In genomic region chr5:156505101-156505500, GRCh38 we compare ENCODE assay signal across 20 cellular contexts.
DNase-seq lines count a peak whose midpoint lies in the region; ATAC-seq, FAIRE-seq and TF ChIP-seq lines count a peak whose summit lies in the region.
"Had no signal": no experiment of that assay in that cellular context is flagged by ENCODE, and none has a peak within 500 bp of the region (broad histone marks: within the 10 kb centered on the region; RNA-seq: fewer than 3 reads in every experiment).

No MANE protein-coding gene starts in this region.

- no peak for TF ChIP-seq POLR2A in GM12892 (IDR thresholded peaks at IDR 0.05; ENCODE audit: low read depth, low read length)

- H4K20me1 ChIP-seq in PC-3 (ENCODE audit: low read length) = no peaks in the 10 kb centered on the region

- POLR2A ChIA-PET in PC-3 (lab: Charles Lee; ENCODE audit: unreplicated experiment) = no interaction called here

- no peaks in the 10 kb centered on the region for H3K36me3 ChIP-seq in PC-3 (ENCODE audit: low read depth, low read length)

- peak; percentile 12 for DNase-seq in NCI-H146 (lab: John Stamatoyannopoulos, UW)
- no peak for DNase-seq in NCI-H146 treated with DMSO at 0.1 percent for 48 hours (lab: John Stamatoyannopoulos, UW; ENCODE audit: unreplicated experiment)
- DNase-seq in COLO668 (lab: John Stamatoyannopoulos, UW; ENCODE audit: unreplicated experiment) = peak; percentile 45
- DNase-seq in GM12892 (ENCODE audit: insufficient read length) = no peak
- peak; percentile 50 for DNase-seq in cerebellum (ENCODE audit: low spot score)
- no peak for DNase-seq in PC-3
- DNase-seq: DMS153, GDM1, NCI-H1048, NCI-H1694 treated with DMSO at 0.1 percent for 48 hours, NCI-H2107, NCI-H82, SHP77, T-helper 1 cell had no signal

- no peak overlapping the region for H3K27ac ChIP-seq in PC-3 (ENCODE audit: low read length)
- H3K27ac ChIP-seq: HL-60, RWPE1 had no signal

- H3K4me3 ChIP-seq in PC-3 (ENCODE audit: low read length) = no peak overlapping the region
- H3K4me3 ChIP-seq: GM12878 had no signal

- H3K79me2 ChIP-seq in PC-3 (ENCODE audit: low read length) = no peaks in the 10 kb centered on the region

- no peak overlapping the region for H3K9ac ChIP-seq in PC-3 (ENCODE audit: low read length)

- FAIRE-seq in GM12892 (lab: Jason Lieb, UNC) = peak; percentile 38
- FAIRE-seq: GM12878 had no signal

- H2AFZ ChIP-seq in PC-3 (ENCODE audit: low read length) = no peak overlapping the region

- no peak for ATAC-seq in HG03571 (IDR thresholded peaks at IDR 0.05; ENCODE audit: unreplicated experiment)
- ATAC-seq in PC-3 = no peak
- ATAC-seq: GM12878, HCT116, Panc1 had no signal

- H3K9me2 ChIP-seq in PC-3 (replicated peaks; ENCODE audit: low read length) = no peaks in the 10 kb centered on the region

- no peaks in the 10 kb centered on the region for H3F3A ChIP-seq in PC-3 (ENCODE audit: low read length, unreplicated experiment)

- no TSS peak for BruUV-seq in PC-3 (replicated peaks; lab: Mats Ljungman, UMichigan)

- no peak for TF ChIP-seq CTCF in PC-3 (conservative IDR thresholded peaks at IDR 0.05; ENCODE audit: low read depth, low read length)

- no peak overlapping the region for H3K4me2 ChIP-seq in PC-3 (ENCODE audit: low read length)

- no peaks in the 10 kb centered on the region for H3K27me3 ChIP-seq in PC-3 (ENCODE audit: low read length)

- no peaks in the 10 kb centered on the region for H3K4me1 ChIP-seq in PC-3 (ENCODE audit: insufficient read depth, low read length)

- H3K9me3 ChIP-seq in PC-3 (ENCODE audit: low read length) = no peaks in the 10 kb centered on the region

- CTCF ChIA-PET in PC-3 (lab: Charles Lee) = no interaction called here

- intact Hi-C loops in PC-3 (cut with micrococcal nuclease) = no loop called here

Comparison
In these comparisons a context has a peak if more than half of its experiments do, and no peak if none do; other contexts are left out.
1. DNase-seq: peak in NCI-H146 (single experiment), COLO668 (single experiment) and cerebellum (single experiment); none in NCI-H146 treated with DMSO at 0.1 percent for 48 hours (single experiment), GM12892 (single experiment) and PC-3 (single experiment).